1 cellular context compared by ENCODE assay signal in genomic region chr2:168801961-168802824, GRCh38.
TF ChIP-seq lines count a peak whose summit lies in the region.

Gene NOSTRIN, plus strand, starts transcription at chr2:168802637. Its CDS starts 10 bp downstream, at chr2:168802647.

TF ChIP-seq in K562, 482 proteins besides CTCF, POLR2A, EP300 and RAD21 (continued from another document and continues in another):
- no peak for TF ChIP-seq CUX1 (CRISPR knock-in tag; IDR thresholded peaks at IDR 0.05)
- TF ChIP-seq ZNF512 (tag; IDR thresholded peaks at IDR 0.05), result no peak
- peak; percentile 32; the same call in 1 of the 2 replicates for TF ChIP-seq JUND (IDR thresholded peaks at IDR 0.05; ENCODE audit: borderline replicate concordance, low read depth, low read length)
- peak; percentile 9; the same call in 2 of the 3 replicates for TF ChIP-seq JUND (tag; IDR thresholded peaks at IDR 0.05; ENCODE audit: borderline replicate concordance, low read depth, low read length)
- TF ChIP-seq ZNF436 (CRISPR knock-in tag; IDR thresholded peaks at IDR 0.05), result no peak
- TF ChIP-seq ZNF23 (CRISPR knock-in tag; IDR thresholded peaks at IDR 0.05), result no peak
- TF ChIP-seq PATZ1 (CRISPR knock-in tag; IDR thresholded peaks at IDR 0.05; ENCODE audit: borderline replicate concordance), result no peak
- TF ChIP-seq ATF3 (IDR thresholded peaks at IDR 0.05), result no peak
- TF ChIP-seq ATF3 (CRISPR knock-in tag; conservative IDR thresholded peaks at IDR 0.05), result no peak
- TF ChIP-seq KDM5B (IDR thresholded peaks at IDR 0.05; ENCODE audit: insufficient replicate concordance, low read depth, low read length), result peak; percentile 76
- peak; percentile 24; the same call in 1 of the 2 replicates for TF ChIP-seq L3MBTL2 (IDR thresholded peaks at IDR 0.05)
- TF ChIP-seq TGIF2 (CRISPR knock-in tag; IDR thresholded peaks at IDR 0.05), result no peak
- TF ChIP-seq TAF9B (IDR thresholded peaks at IDR 0.05; ENCODE audit: partially characterized antibody), result peak; percentile 58
- no peak for TF ChIP-seq RBM17 (IDR thresholded peaks at IDR 0.05; ENCODE audit: borderline replicate concordance, low read depth, low read length)
- TF ChIP-seq MCM5 (IDR thresholded peaks at IDR 0.05; ENCODE audit: low read depth), result no peak
- TF ChIP-seq NR3C1 (CRISPR knock-in tag; IDR thresholded peaks at IDR 0.05), result no peak
- TF ChIP-seq SFPQ (IDR thresholded peaks at IDR 0.05; ENCODE audit: low read depth, low read length), result no peak
- no peak for TF ChIP-seq SAFB2 (IDR thresholded peaks at IDR 0.05; ENCODE audit: borderline replicate concordance, low read depth, low read length, severe bottlenecking)
- no peak for TF ChIP-seq SMARCB1 (IDR thresholded peaks at IDR 0.05; ENCODE audit: insufficient read length, low read depth)
- no peak for TF ChIP-seq ZNF57 (CRISPR knock-in tag; IDR thresholded peaks at IDR 0.05)
- no peak for TF ChIP-seq RUNX1 (IDR thresholded peaks at IDR 0.05; ENCODE audit: low read depth)
- peak; percentile 78 for TF ChIP-seq ELF1 (tag; IDR thresholded peaks at IDR 0.05)
- peak; percentile 66 for TF ChIP-seq ATF7 (IDR thresholded peaks at IDR 0.05)
- TF ChIP-seq ZFP36 (IDR thresholded peaks at IDR 0.05; ENCODE audit: low read depth, low read length, partially characterized antibody), result no peak
- TF ChIP-seq ZNF197 (CRISPR knock-in tag; IDR thresholded peaks at IDR 0.05; ENCODE audit: low read depth), result no peak
- TF ChIP-seq PHF21A (IDR thresholded peaks at IDR 0.05; ENCODE audit: borderline replicate concordance, low read depth), result peak; percentile 37; the same call in 1 of the 2 replicates
- peak in 1 of 2 experiments; percentile 46; a peak in 1 of 4 replicates for TF ChIP-seq MAZ (CRISPR knock-in tag; conservative IDR thresholded peaks at IDR 0.05 in 1 of 2, IDR thresholded peaks at IDR 0.05 in 1 of 2)
- TF ChIP-seq TFAP4 (CRISPR knock-in tag; IDR thresholded peaks at IDR 0.05; ENCODE audit: borderline replicate concordance), result no peak
- TF ChIP-seq THAP12 (CRISPR knock-in tag; IDR thresholded peaks at IDR 0.05), result no peak
- no peak for TF ChIP-seq ATF1 (CRISPR knock-in tag; IDR thresholded peaks at IDR 0.05)
- no peak; the same call in 1 of the 2 replicates for TF ChIP-seq ATF1 (tag; IDR thresholded peaks at IDR 0.05)
- no peak for TF ChIP-seq ZNF280A (IDR thresholded peaks at IDR 0.05; ENCODE audit: low read depth, partially characterized antibody)
- no peak for TF ChIP-seq CTCFL (IDR thresholded peaks at IDR 0.05; ENCODE audit: borderline replicate concordance, insufficient read depth, low read depth, low read length, poor library complexity, severe bottlenecking)
- no peak for TF ChIP-seq ZFP91 (CRISPR knock-in tag; IDR thresholded peaks at IDR 0.05)
- no peak for TF ChIP-seq NFRKB (IDR thresholded peaks at IDR 0.05; ENCODE audit: low read depth)
- TF ChIP-seq EHMT2 (IDR thresholded peaks at IDR 0.05), result no peak
- 0 out of 2 replicates have a peak, but pooled peaks have one; percentile 24 for TF ChIP-seq ESRRA (IDR thresholded peaks at IDR 0.05; ENCODE audit: borderline replicate concordance, low read depth)
